In genomic region chr15:59349715-59350420, GRCh38 we compare ENCODE assay signal across 8 cellular contexts. TPM values are rescaled to one million over a fixed set of nuclear protein-coding genes. Genes with fewer than 3 reads are reported as not detected.
DNase-seq lines count a peak whose midpoint lies in the region; ATAC-seq, FAIRE-seq and TF ChIP-seq lines count a peak whose summit lies in the region.

No MANE protein-coding gene starts in this region.

- no peaks in the 10 kb centered on the region for H3K27me3 ChIP-seq in adipocyte (replicated peaks; ENCODE audit: control insufficient read depth, insufficient read depth, low read length)
- H3K27me3 ChIP-seq in upper lobe of left lung: no peaks in the 10 kb centered on the region

- FAIRE-seq in D721Med (lab: Jason Lieb, UNC): no peak

- DNase-seq in COLO829 (ENCODE audit: low spot score) (peak; percentile 70), adipocyte (ENCODE audit: low read depth) (peak; percentile 76), iris pigment epithelial cell (ENCODE audit: low read depth) (peak; percentile 96), upper lobe of left lung (peak in 1 of 2 donors; percentile 66), D721Med (ENCODE audit: insufficient read length, low spot score) (no peak), HuH-7.5 (ENCODE audit: low spot score) (no peak)

- 66 to 77% methylated on average over 4 of the region's 4 CpGs for WGBS in upper lobe of left lung, 2 donors

- H3K36me3 ChIP-seq in adipocyte (ENCODE audit: control insufficient read depth, insufficient read depth, low read length, severe bottlenecking): no peaks in the 10 kb centered on the region
- H3K36me3 ChIP-seq in upper lobe of left lung: no peaks in the 10 kb centered on the region

- peak overlapping the region; percentile 34 for H3K9ac ChIP-seq in adipocyte (ENCODE audit: low read length)

- TF ChIP-seq EP300 in upper lobe of left lung (IDR thresholded peaks at IDR 0.05): peak in 1 of 4 donors; percentile 46

- TF ChIP-seq POLR2A in upper lobe of left lung (IDR thresholded peaks at IDR 0.05): no peak

- peak; percentile 41 for ATAC-seq in HG03442 (IDR thresholded peaks at IDR 0.05; ENCODE audit: unreplicated experiment)
- ATAC-seq in upper lobe of left lung (ENCODE audit: low FRiP score in 2 of 2): peak; percentile 84 to 93
- no peak for ATAC-seq in GM18861 (IDR thresholded peaks at IDR 0.05; ENCODE audit: unreplicated experiment)

- H3K9me3 ChIP-seq in adipocyte (ENCODE audit: control insufficient read depth, low read length) (no peaks in the 10 kb centered on the region), upper lobe of left lung (no peaks in the 10 kb centered on the region)

- peak overlapping the region; percentile 19 for H3K4me3 ChIP-seq in adipocyte (ENCODE audit: low read length)
- no peak overlapping the region for H3K4me3 ChIP-seq in upper lobe of left lung

- no peak for TF ChIP-seq CTCF in upper lobe of left lung (IDR thresholded peaks at IDR 0.05)
- TF ChIP-seq CTCF in D721Med (IDR thresholded peaks at IDR 0.05; ENCODE audit: insufficient read depth, missing control alignments): no peak

- H3K27ac ChIP-seq in upper lobe of left lung: peak overlapping the region in 3 of 4 donors; percentile 9 to 63 (median 49)

- H3K4me1 ChIP-seq in adipocyte (ENCODE audit: control insufficient read depth, insufficient read depth, low read length): peaks cover 36% of the 10 kb centered on the region
- H3K4me1 ChIP-seq in upper lobe of left lung: peaks cover 14 to 31% (median 24%) of the 10 kb centered on the region in 4 donors

RNA-seq across cellular contexts. Expression of gene MYO1E, which starts 22.8 kb away (rescaled TPM):
- 100 to 1,000 TPM in 2 of 6 donors, 10 to 100 TPM in 4; 39.7 to 161 (median 71.9) TPM for total RNA-seq in upper lobe of left lung

Comparison
In these comparisons a context has a peak if more than half of its experiments do, and no peak if none do; other contexts are left out.
1. DNase-seq: peak in COLO829 (single experiment), adipocyte (single experiment) and iris pigment epithelial cell (single experiment); none in D721Med (single experiment) and HuH-7.5 (single experiment).